In the genomic region with DNA sequence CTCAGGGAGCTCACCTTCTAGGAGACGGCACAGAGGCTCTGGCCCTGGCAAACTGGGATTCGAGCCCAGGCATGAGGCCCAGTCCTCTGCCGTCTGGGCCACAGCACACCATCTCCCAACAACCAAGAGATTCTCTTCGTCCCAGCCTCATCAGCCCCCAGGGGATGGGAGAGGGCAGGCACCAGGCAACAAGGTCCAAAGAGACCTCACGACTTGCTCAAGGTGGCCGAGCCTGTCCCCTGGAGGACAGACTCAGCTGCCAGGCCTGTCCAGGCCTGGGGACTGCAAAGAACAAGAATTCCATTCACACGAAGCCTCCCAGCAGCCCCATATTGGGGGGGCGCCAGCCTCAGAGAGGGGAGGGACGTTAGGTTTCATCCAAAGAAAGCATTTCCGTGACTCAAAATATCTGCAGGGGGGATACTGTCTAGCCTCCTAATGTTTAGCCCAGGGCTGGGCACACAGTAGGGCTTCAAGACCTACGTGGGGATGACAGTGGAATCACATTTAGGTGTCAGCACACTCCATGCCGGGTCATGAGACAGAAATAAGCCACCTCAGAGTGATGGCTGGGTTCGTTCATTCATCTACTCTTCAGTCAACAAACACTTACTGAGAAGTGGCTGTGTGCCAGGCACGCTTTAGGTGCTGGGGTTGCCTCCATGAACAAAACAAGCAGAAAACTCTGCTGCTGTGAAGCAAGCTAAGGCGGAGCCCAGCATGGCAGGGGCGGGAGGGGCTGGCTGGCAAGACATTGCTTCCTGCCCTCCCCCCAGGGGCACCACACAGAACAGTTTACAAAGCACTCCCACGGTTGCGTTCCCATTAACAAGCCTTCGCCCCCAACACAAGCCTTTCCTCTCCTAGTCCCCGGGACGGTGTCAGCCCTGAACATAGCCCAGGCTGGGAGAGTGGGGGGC, we compare ENCODE assay signal across 8 cellular contexts. TPM values are rescaled to one million over a fixed set of nuclear protein-coding genes. Genes with fewer than 3 reads are reported as not detected.
DNase-seq lines count a peak whose midpoint lies in the region; ATAC-seq lines count a peak whose summit lies in the region.

No MANE protein-coding gene starts in this region.

- no peak overlapping the region for H3K4me3 ChIP-seq in trophoblast cell (ENCODE audit: low read depth, low read length)

- ATAC-seq in HG03045 (IDR thresholded peaks at IDR 0.05; ENCODE audit: unreplicated experiment) = no peak

- H4K8ac ChIP-seq in trophoblast cell (ENCODE audit: low read depth, low read length) = no peak overlapping the region

- no peak overlapping the region for H3K23ac ChIP-seq in trophoblast cell (ENCODE audit: low read length)

- H3K36me3 ChIP-seq in trophoblast cell (ENCODE audit: control insufficient read depth in 1 of 2, insufficient read depth in 2 of 2, low read length in 2 of 2) = no peaks in the 10 kb centered on the region

- no peak overlapping the region for H3K27ac ChIP-seq in trophoblast cell (ENCODE audit: low read depth, low read length)

- H3K27me3 ChIP-seq in trophoblast cell (ENCODE audit: insufficient read depth, low read length) = peaks cover 5% of the 10 kb centered on the region

- H3K18ac ChIP-seq in trophoblast cell (ENCODE audit: low read length) = no peak overlapping the region

- H3K9me3 ChIP-seq in trophoblast cell (ENCODE audit: insufficient read depth, low read depth, low read length) = no peaks in the 10 kb centered on the region

- H4K91ac ChIP-seq in trophoblast cell (ENCODE audit: low read depth, low read length) = no peak overlapping the region

- no peak overlapping the region for H2AK5ac ChIP-seq in trophoblast cell (ENCODE audit: low read length)

- DNase-seq in EL (peak; percentile 26), NCI-H774 (lab: John Stamatoyannopoulos, UW) (peak; percentile 91), myocyte (ENCODE audit: low read depth) (peak; percentile 60), NCI-H2171 (lab: John Stamatoyannopoulos, UW) (no peak), NOMO-1 treated with DMSO at 0.1 percent for 48 hours (lab: John Stamatoyannopoulos, UW; ENCODE audit: unreplicated experiment) (no peak), trophoblast cell (no peak)
- DNase-seq in activated naive CD4-positive, alpha-beta T cell treated with anti-CD3 and anti-CD28 coated beads, Interleukin-2, amount 50 U/mL, for 16 hours = peak; percentile 73

- H2BK120ac ChIP-seq in trophoblast cell (ENCODE audit: insufficient read depth, low read length, poor library complexity) = no peak overlapping the region

- H4K12ac ChIP-seq in trophoblast cell (ENCODE audit: low read depth, low read length) = no peak overlapping the region

- H3K4ac ChIP-seq in trophoblast cell (ENCODE audit: low read depth, low read length) = no peak overlapping the region

- WGBS in trophoblast cell (ENCODE audit: extremely low coverage, insufficient coverage, insufficient read length) = no CpG with 5 or more reads among the region's 21 CpGs

- H2AFZ ChIP-seq in trophoblast cell (ENCODE audit: insufficient read depth, low read length, poor library complexity) = no peak overlapping the region

- no peak overlapping the region for H3K14ac ChIP-seq in trophoblast cell (ENCODE audit: low read length)

- no peak overlapping the region for H3K9ac ChIP-seq in trophoblast cell (ENCODE audit: low read length)

- H3K79me2 ChIP-seq in trophoblast cell (ENCODE audit: control insufficient read depth, insufficient read depth, low read length, poor library complexity) = peaks cover 2% of the 10 kb centered on the region

- H3K79me1 ChIP-seq in trophoblast cell (ENCODE audit: low read length) = peaks cover 2% of the 10 kb centered on the region

- H2BK5ac ChIP-seq in trophoblast cell (ENCODE audit: low read depth, low read length, poor library complexity) = no peak overlapping the region

- H3K4me2 ChIP-seq in trophoblast cell (ENCODE audit: low read length) = no peak overlapping the region

- peaks cover 9 to 10% of the 10 kb centered on the region in 2 experiments for H3K4me1 ChIP-seq in trophoblast cell (ENCODE audit: control insufficient read depth in 1 of 2, insufficient read depth in 2 of 2, low read length in 2 of 2)

- no peak overlapping the region for H2BK12ac ChIP-seq in trophoblast cell (ENCODE audit: low read length)

RNA-seq across cellular contexts. Expression of a gene that starts 1.2 kb away (rescaled TPM):
- 49.7 and 83.0 TPM in 2 replicates for total RNA-seq in myocyte
- 36.3 TPM for polyA plus RNA-seq in myocyte (2012)
- 0.03 TPM in 2 replicates for polyA plus RNA-seq in trophoblast cell (2013)

RNA-seq across cellular contexts. Expression of a gene that starts 11.6 kb away (rescaled TPM):
- total RNA-seq in myocyte = 53.3 and 77.4 TPM in 2 replicates
- 36.0 TPM for polyA plus RNA-seq in myocyte (2012)
- polyA plus RNA-seq in trophoblast cell (2013) = 44.6 and 46.2 TPM in 2 replicates

RNA-seq across cellular contexts. Expression of a gene that starts 12.8 kb away (rescaled TPM):
- total RNA-seq in myocyte = not detected in 2 replicates
- 2.2 TPM for polyA plus RNA-seq in myocyte (2012)
- polyA plus RNA-seq in trophoblast cell (2013) = 0.04 and 0.15 TPM in 2 replicates

RNA-seq across cellular contexts. Expression of a gene that starts 15.0 kb away (rescaled TPM):
- total RNA-seq in myocyte = 229 and 241 TPM in 2 replicates
- 169 TPM for polyA plus RNA-seq in myocyte (2012)
- polyA plus RNA-seq in trophoblast cell (2013) = 208 and 213 TPM in 2 replicates

RNA-seq across cellular contexts. Expression of a gene that starts 20.8 kb away (rescaled TPM):
- total RNA-seq in myocyte = 0.88 and 0.94 TPM in 2 replicates
- polyA plus RNA-seq in myocyte (2012) = 0.62 TPM
- polyA plus RNA-seq in trophoblast cell (2013) = 0.22 and 0.33 TPM in 2 replicates

Comparison
In these comparisons a context has a peak if more than half of its experiments do, and no peak if none do; other contexts are left out.
1. DNase-seq: peak in EL (single experiment), NCI-H774 (single experiment), activated naive CD4-positive, alpha-beta T cell treated with anti-CD3 and anti-CD28 coated beads, Interleukin-2, amount 50 U/mL, for 16 hours (single experiment) and myocyte (single experiment); none in NCI-H2171 (single experiment), NOMO-1 treated with DMSO at 0.1 percent for 48 hours (single experiment) and trophoblast cell (0 of 2).